13 cellular contexts compared by ENCODE assay signal in the genomic region with DNA sequence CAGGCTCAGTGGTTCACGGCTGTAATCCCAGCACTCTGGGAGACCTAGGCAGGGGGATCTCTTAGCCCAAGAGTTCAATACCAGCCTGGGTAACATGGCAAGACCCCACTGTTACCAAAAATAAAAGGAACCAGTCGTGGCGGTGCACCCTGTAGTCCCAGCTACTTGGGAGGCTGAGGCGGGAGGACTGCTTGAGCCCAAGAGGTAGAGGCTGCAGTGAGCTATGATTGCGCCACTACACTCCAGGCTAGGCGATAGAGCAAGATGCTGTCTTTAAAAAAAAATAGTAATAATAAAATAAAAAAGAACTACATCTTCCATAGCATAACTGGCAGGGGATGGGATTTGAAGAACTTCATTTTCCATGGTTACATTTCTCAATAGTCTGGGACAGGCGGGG. TPM values are rescaled to one million over a fixed set of nuclear protein-coding genes. Genes with fewer than 3 reads are reported as not detected.
A peak's percentile ranks its signal among the peaks of the same experiment; 100 is the strongest.
DNase-seq lines count a peak whose midpoint lies in the region; ATAC-seq and TF ChIP-seq lines count a peak whose summit lies in the region.
"Had no signal": no experiment of that assay in that cellular context is flagged by ENCODE, and none has a peak within 500 bp of the region (broad histone marks: within the 10 kb centered on the region; RNA-seq: fewer than 3 reads in every experiment).

No MANE protein-coding gene starts in this region.

- peaks cover 34% of the 10 kb centered on the region for H3K4me1 Mint-ChIP-seq in activated CD4-positive, alpha-beta T cell treated with anti-CD3 and anti-CD28 coated beads, Interleukin-2, amount 10 ng/mL, durations not matched to agents 24 days and 14 days
- H3K4me1 Mint-ChIP-seq in T-helper 17 cell: peaks cover 31% of the 10 kb centered on the region

- H3K27ac ChIP-seq in gastroesophageal sphincter (peak overlapping the region in 3 of 4 donors; percentile 90 to 92 (median 91)), spleen (no peak overlapping the region), OCI-LY7 (ENCODE audit: low read depth, low read length, poor library complexity, severe bottlenecking) (no peak overlapping the region)
- H3K27ac ChIP-seq: KMS-11, SJCRH30 had no signal

- H3K9me3 ChIP-seq in T-helper 17 cell (ENCODE audit: control insufficient read depth, low read length, poor library complexity, severe bottlenecking) (no peaks in the 10 kb centered on the region), gastroesophageal sphincter (no peaks in the 10 kb centered on the region), spleen (no peaks in the 10 kb centered on the region), OCI-LY7 (ENCODE audit: low read length) (no peaks in the 10 kb centered on the region)
- H3K9me3 ChIP-seq: SJCRH30, thyroid gland had no signal

- peak overlapping the region; percentile 84 for H3K27ac Mint-ChIP-seq in activated CD4-positive, alpha-beta T cell treated with anti-CD3 and anti-CD28 coated beads, Interleukin-2, amount 10 ng/mL, durations not matched to agents 24 days and 14 days
- peak overlapping the region; percentile 88 for H3K27ac Mint-ChIP-seq in T-helper 17 cell

- TF ChIP-seq EP300 in gastroesophageal sphincter (IDR thresholded peaks at IDR 0.05): no peak

- no peaks in the 10 kb centered on the region for H3K27me3 Mint-ChIP-seq in activated CD4-positive, alpha-beta T cell treated with anti-CD3 and anti-CD28 coated beads, Interleukin-2, amount 10 ng/mL, durations not matched to agents 24 days and 14 days
- no peaks in the 10 kb centered on the region for H3K27me3 Mint-ChIP-seq in T-helper 17 cell

- H3K36me3 Mint-ChIP-seq in activated CD4-positive, alpha-beta T cell treated with anti-CD3 and anti-CD28 coated beads, Interleukin-2, amount 10 ng/mL, durations not matched to agents 24 days and 14 days (ENCODE audit: low read depth): peaks cover 1% of the 10 kb centered on the region
- no peaks in the 10 kb centered on the region for H3K36me3 Mint-ChIP-seq in T-helper 17 cell (ENCODE audit: low read depth)

- peak overlapping the region; percentile 92 for H3K4me3 Mint-ChIP-seq in activated CD4-positive, alpha-beta T cell treated with anti-CD3 and anti-CD28 coated beads, Interleukin-2, amount 10 ng/mL, durations not matched to agents 24 days and 14 days
- no peak overlapping the region for H3K4me3 Mint-ChIP-seq in T-helper 17 cell

- H3K4me2 ChIP-seq in OCI-LY7 (ENCODE audit: low read length): no peak overlapping the region

- no peak for ATAC-seq in T-helper 17 cell
- ATAC-seq in gastroesophageal sphincter: no peak

- WGBS in gastroesophageal sphincter (ENCODE audit: low coverage in 1 of 2), 2 donors: 96 to 99% methylated on average over 4 to 6 of the region's 7 CpGs
- 83 to 95% (median 92%) methylated on average over 7 of the region's 7 CpGs for WGBS in spleen, 5 donors

- BruUV-seq in OCI-LY7 (replicated peaks; lab: Mats Ljungman, UMichigan): no TSS peak

- CTCF ChIA-PET in OCI-LY7 (lab: Charles Lee; ENCODE audit: unreplicated experiment): no interaction called here

- H3K9me3 Mint-ChIP-seq in activated CD4-positive, alpha-beta T cell treated with anti-CD3 and anti-CD28 coated beads, Interleukin-2, amount 10 ng/mL, durations not matched to agents 24 days and 14 days: no peaks in the 10 kb centered on the region

- H3K27me3 ChIP-seq in gastroesophageal sphincter: no peaks in the 10 kb centered on the region
- H3K27me3 ChIP-seq in spleen (replicated peaks in 1 of 7): peaks cover 0 to 20% (median 0%) of the 10 kb centered on the region in 7 donors
- H3K27me3 ChIP-seq: SJCRH30, thyroid gland had no signal

- no peaks in the 10 kb centered on the region for H3K9me2 ChIP-seq in OCI-LY7 (ENCODE audit: insufficient read depth, low read length)

- TF ChIP-seq POLR2A in gastroesophageal sphincter (IDR thresholded peaks at IDR 0.05): no peak
- no peak for TF ChIP-seq POLR2A in spleen (IDR thresholded peaks at IDR 0.05)

- H3K4me1 ChIP-seq in gastroesophageal sphincter (peaks cover 0 to 31% (median 10%) of the 10 kb centered on the region in 3 donors), spleen (peaks cover 5 to 46% (median 19%) of the 10 kb centered on the region in 6 donors), OCI-LY7 (ENCODE audit: insufficient read depth, low read length, poor library complexity, severe bottlenecking) (peaks cover 9% of the 10 kb centered on the region)

- peak overlapping the region in 1 of 2 donors; percentile 59 for H3K4me3 ChIP-seq in gastroesophageal sphincter
- peak overlapping the region in 5 of 8 donors; percentile 76 to 91 (median 83) for H3K4me3 ChIP-seq in spleen
- no peak overlapping the region for H3K4me3 ChIP-seq in OCI-LY7 (ENCODE audit: low read depth, low read length, poor library complexity, severe bottlenecking)
- H3K4me3 ChIP-seq: SJCRH30 had no signal

- TF ChIP-seq CTCF in gastroesophageal sphincter (IDR thresholded peaks at IDR 0.05) (no peak), spleen (IDR thresholded peaks at IDR 0.05 in 8 of 11, conservative IDR thresholded peaks at IDR 0.05 in 3 of 11) (no peak), OCI-LY7 (conservative IDR thresholded peaks at IDR 0.05; ENCODE audit: low read length) (no peak)

- peaks cover 0 to 7% of the 10 kb centered on the region in 2 donors for H3K36me3 ChIP-seq in gastroesophageal sphincter
- H3K36me3 ChIP-seq in spleen: no peaks in the 10 kb centered on the region
- H3K36me3 ChIP-seq in OCI-LY7 (ENCODE audit: insufficient read depth, low read length): no peaks in the 10 kb centered on the region
- H3K36me3 ChIP-seq: SJCRH30, thyroid gland had no signal

- H2AFZ ChIP-seq in OCI-LY7 (ENCODE audit: low read length): no peak overlapping the region

- H3K79me2 ChIP-seq in OCI-LY7 (ENCODE audit: insufficient read depth, low read depth, low read length): no peaks in the 10 kb centered on the region

- no peaks in the 10 kb centered on the region for H4K20me1 ChIP-seq in OCI-LY7 (ENCODE audit: insufficient read depth, low read length)

- POLR2A ChIA-PET in OCI-LY7 (lab: Charles Lee): no interaction called here

- DNase-seq in activated CD4-positive, alpha-beta T cell treated with anti-CD3 and anti-CD28 coated beads, Interleukin-2, amount 10 ng/mL, durations not matched to agents 24 days and 14 days: no peak
- no peak for DNase-seq in activated CD4-positive, alpha-beta T cell treated with anti-CD3 and anti-CD28 coated beads for 4 hours
- DNase-seq in T-helper 17 cell: no peak
- no peak for DNase-seq in spleen
- DNase-seq in SKM-1 (lab: John Stamatoyannopoulos, UW; ENCODE audit: unreplicated experiment): no peak
- DNase-seq in OCI-LY7 (ENCODE audit: low spot score): no peak
- no peak for DNase-seq in activated CD8-positive, alpha-beta memory T cell treated with anti-CD3 and anti-CD28 coated beads, Interleukin-2, amount 50 U/mL, for 48 hours
- DNase-seq: left cardiac atrium, SJCRH30, thyroid gland had no signal

- intact Hi-C loops in activated CD4-positive, alpha-beta T cell treated with anti-CD3 and anti-CD28 coated beads, Interleukin-2, amount 10 ng/mL, durations not matched to agents 24 days and 14 days (cut with micrococcal nuclease): loop anchor here (10.0 kb wide), 1 partner anchor 292 kb away; a partner anchor contains a TSS
- intact Hi-C loops in spleen (cut with DNase I; ENCODE audit: low total_unique reads) (no loop called here), OCI-LY7 (cut with micrococcal nuclease; ENCODE audit: unreplicated experiment) (loop anchor here (2.0 kb wide), 1 partner anchor 42 kb away; a partner anchor contains a TSS)

RNA-seq across cellular contexts. Expression of a gene that starts 3.0 kb away (rescaled TPM):
- total RNA-seq in activated CD4-positive, alpha-beta T cell treated with anti-CD3 and anti-CD28 coated beads, Interleukin-2, amount 10 ng/mL, durations not matched to agents 24 days and 14 days: 3.6 and 4.1 TPM in 2 replicates
- total RNA-seq in T-helper 17 cell: 1 to 10 TPM; 5.1 to 7.4 TPM
- 1 to 10 TPM in 3 of 4 donors, under 1 TPM in 1; 0.39 to 8.4 (median 2.7) TPM for total RNA-seq in gastroesophageal sphincter
- total RNA-seq in spleen: 1 to 10 TPM in 6 of 7 donors, under 1 TPM in 1; 0.57 to 2.8 (median 1.4) TPM
- 1 to 10 TPM; 1.5 to 1.7 (median 1.6) TPM for polyA plus RNA-seq in spleen
- not detected in 2 replicates for total RNA-seq in OCI-LY7 (2014; rRNA removed; shearing (Covaris generic))
- total RNA-seq in OCI-LY7 (2022): 0.42 TPM in 1 of 2 replicates, not detected in the other
- total RNA-seq: SJCRH30 had no signal

RNA-seq across cellular contexts. Expression of a gene that starts 42.2 kb away (rescaled TPM):
- 26.3 and 26.7 TPM in 2 replicates for total RNA-seq in activated CD4-positive, alpha-beta T cell treated with anti-CD3 and anti-CD28 coated beads, Interleukin-2, amount 10 ng/mL, durations not matched to agents 24 days and 14 days
- total RNA-seq in T-helper 17 cell (10 to 100 TPM; 24.2 to 40.5 TPM), gastroesophageal sphincter (10 to 100 TPM in 3 of 4 donors, 1 to 10 TPM in 1; 8.8 to 38.1 (median 14.9) TPM), spleen (10 to 100 TPM in 5 of 7 donors, 1 to 10 TPM in 2; 8.0 to 23.0 (median 14.8) TPM), OCI-LY7 (2022) (6.0 and 9.9 TPM in 2 replicates)
- 10 to 100 TPM; 10.4 to 22.8 (median 17.4) TPM for polyA plus RNA-seq in spleen
- 12.9 and 20.6 TPM in 2 replicates for total RNA-seq in OCI-LY7 (2014; rRNA removed; shearing (Covaris generic))

RNA-seq across cellular contexts. Expression of a gene that starts 47.7 kb away (rescaled TPM):
- total RNA-seq in activated CD4-positive, alpha-beta T cell treated with anti-CD3 and anti-CD28 coated beads, Interleukin-2, amount 10 ng/mL, durations not matched to agents 24 days and 14 days: not detected in 2 replicates
- not detected for total RNA-seq in T-helper 17 cell
- not detected for total RNA-seq in gastroesophageal sphincter
- total RNA-seq in spleen: not detected
- not detected for polyA plus RNA-seq in spleen
- not detected in 2 replicates for total RNA-seq in OCI-LY7 (2014; rRNA removed; shearing (Covaris generic))
- total RNA-seq in OCI-LY7 (2022): not detected in 2 replicates
- total RNA-seq: A673, left cardiac atrium, SJCRH30 had no signal

Comparison
In these comparisons a context has a peak if more than half of its experiments do, and no peak if none do; other contexts are left out.
1. H3K27ac ChIP-seq: peak in gastroesophageal sphincter (3 of 4); none in spleen (0 of 8) and OCI-LY7 (single experiment).